In the genomic region with DNA sequence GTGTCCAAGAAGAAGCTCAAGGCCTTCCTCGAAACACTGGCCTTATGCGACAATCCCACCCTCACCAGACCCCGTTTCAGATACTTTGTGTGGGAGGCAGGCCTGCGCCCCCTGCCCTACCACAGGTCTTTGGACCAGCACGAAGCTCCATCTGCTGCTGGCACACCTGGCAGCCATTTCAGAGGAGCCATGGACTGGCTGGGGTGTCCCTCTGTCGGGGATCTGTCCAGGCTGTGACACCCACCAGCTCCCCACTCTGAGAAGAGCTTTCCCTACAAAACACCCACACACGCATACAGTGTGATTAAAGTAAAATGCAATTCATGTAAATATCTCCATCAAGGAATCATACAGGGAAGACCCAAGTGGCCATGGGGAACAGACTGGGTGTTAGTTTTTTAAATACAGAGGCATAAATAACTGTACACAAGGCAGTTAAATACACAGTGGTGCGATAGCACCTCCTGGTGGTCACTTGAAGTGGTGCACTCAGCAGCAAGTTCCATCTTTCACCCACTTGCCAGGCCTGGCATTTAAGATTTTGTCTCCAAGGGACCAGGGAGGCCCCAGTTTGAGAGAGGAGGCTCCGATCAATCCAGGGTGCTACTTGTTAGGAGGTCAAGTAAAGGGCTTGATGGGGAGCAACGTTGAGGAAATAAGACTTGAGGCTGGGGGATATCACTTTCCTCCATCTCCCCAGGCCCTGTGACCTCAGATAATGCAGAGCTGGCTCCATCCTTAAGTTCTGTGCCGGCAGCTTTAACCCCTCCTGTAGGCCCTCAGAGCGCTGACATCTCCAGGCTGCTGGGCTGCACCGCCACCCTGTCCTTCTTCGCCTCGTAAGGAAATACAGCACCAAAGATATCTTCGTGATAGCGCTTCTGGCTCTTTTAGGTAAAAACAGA, we compare ENCODE assay signal across 8 cellular contexts. TPM values are rescaled to one million over a fixed set of nuclear protein-coding genes. Genes with fewer than 3 reads are reported as not detected.
A peak's percentile ranks its signal among the peaks of the same experiment; 100 is the strongest.
DNase-seq lines count a peak whose midpoint lies in the region; ATAC-seq and TF ChIP-seq lines count a peak whose summit lies in the region.

No MANE protein-coding gene starts in this region.

- no peaks in the 10 kb centered on the region for H3K27me3 ChIP-seq in kidney epithelial cell (ENCODE audit: control insufficient read depth, insufficient read depth, low read length)

- DNase-seq in CD1c-positive myeloid dendritic cell (ENCODE audit: extremely low spot score) (peak; percentile 78), H4 (ENCODE audit: low spot score) (peak; percentile 45), SKM-1 (lab: John Stamatoyannopoulos, UW; ENCODE audit: unreplicated experiment) (peak; percentile 1), astrocyte of the cerebellum (ENCODE audit: low read depth) (peak; percentile 15), kidney epithelial cell (ENCODE audit: low read depth) (no peak)
- peak; percentile 61 for DNase-seq in stimulated activated CD4-positive, alpha-beta T cell treated with anti-CD3 and anti-CD28 coated beads, Interleukin-4, amount 100 ng/mL, for 24 hours

- in situ Hi-C loops in astrocyte of the cerebellum (cut with HindIII; ENCODE audit: low sequenced_read_pairs), result no loop called here

- H3K4me3 ChIP-seq in astrocyte of the cerebellum (ENCODE audit: low read depth, low read length), result no peak overlapping the region
- no peak overlapping the region for H3K4me3 ChIP-seq in kidney epithelial cell (ENCODE audit: low read depth, low read length)

- no peaks in the 10 kb centered on the region for H3K36me3 ChIP-seq in kidney epithelial cell (ENCODE audit: control insufficient read depth, insufficient read depth, low read length)

- ATAC-seq in GM19395 (IDR thresholded peaks at IDR 0.05; ENCODE audit: unreplicated experiment) (no peak), GM19324 (IDR thresholded peaks at IDR 0.05; ENCODE audit: low FRiP score, unreplicated experiment) (no peak)

- peak; percentile 88 for TF ChIP-seq CTCF in astrocyte of the cerebellum (IDR thresholded peaks at IDR 0.05; ENCODE audit: low read depth, low read length, missing control alignments)
- peak; percentile 73 for TF ChIP-seq CTCF in kidney epithelial cell (IDR thresholded peaks at IDR 0.05; ENCODE audit: insufficient read depth, low read length, poor library complexity, severe bottlenecking)

RNA-seq across cellular contexts. Expression of a gene that starts 43.6 kb away (rescaled TPM):
- 0.02 TPM in 1 of 2 replicates, not detected in the other for total RNA-seq in H4 (2014; rRNA removed; shearing (Covaris generic))
- total RNA-seq in kidney epithelial cell, result 0.04 TPM in 1 of 2 replicates, not detected in the other
